ENCODE assay signal across 1 cellular context in the genomic region with DNA sequence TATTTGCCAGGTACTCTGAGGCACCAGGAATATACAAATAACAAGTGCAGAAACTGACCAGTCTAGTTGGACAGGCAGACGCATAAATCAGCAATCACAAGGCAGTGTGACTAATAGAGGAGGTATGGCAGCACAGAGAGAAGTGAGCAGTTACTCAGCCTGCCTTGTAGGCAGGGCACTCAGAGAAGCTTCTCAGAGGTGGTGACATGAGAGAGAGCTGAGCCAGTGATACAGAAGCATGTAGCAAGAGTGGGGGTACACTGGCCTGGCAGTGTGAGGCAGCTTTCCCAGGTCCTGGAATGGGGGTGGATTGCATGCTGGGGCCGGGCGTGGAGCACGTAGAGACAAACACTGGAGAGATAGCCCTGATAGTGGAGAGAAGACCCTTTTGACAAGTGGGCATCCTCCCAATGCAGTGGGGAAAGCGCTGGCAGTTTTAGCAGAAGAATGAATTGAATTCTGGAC.
TF ChIP-seq lines count a peak whose summit lies in the region.

No MANE protein-coding gene starts in this region.

TF ChIP-seq in K562, 482 proteins besides CTCF, POLR2A, EP300 and RAD21 (continued from another document):
- TF ChIP-seq E4F1 (CRISPR knock-in tag; IDR thresholded peaks at IDR 0.05; ENCODE audit: borderline replicate concordance) (no peak), MAFK (IDR thresholded peaks at IDR 0.05; ENCODE audit: low read length) (no peak), ZNF3 (CRISPR knock-in tag; IDR thresholded peaks at IDR 0.05) (no peak)
- TF ChIP-seq, protein P1, sequence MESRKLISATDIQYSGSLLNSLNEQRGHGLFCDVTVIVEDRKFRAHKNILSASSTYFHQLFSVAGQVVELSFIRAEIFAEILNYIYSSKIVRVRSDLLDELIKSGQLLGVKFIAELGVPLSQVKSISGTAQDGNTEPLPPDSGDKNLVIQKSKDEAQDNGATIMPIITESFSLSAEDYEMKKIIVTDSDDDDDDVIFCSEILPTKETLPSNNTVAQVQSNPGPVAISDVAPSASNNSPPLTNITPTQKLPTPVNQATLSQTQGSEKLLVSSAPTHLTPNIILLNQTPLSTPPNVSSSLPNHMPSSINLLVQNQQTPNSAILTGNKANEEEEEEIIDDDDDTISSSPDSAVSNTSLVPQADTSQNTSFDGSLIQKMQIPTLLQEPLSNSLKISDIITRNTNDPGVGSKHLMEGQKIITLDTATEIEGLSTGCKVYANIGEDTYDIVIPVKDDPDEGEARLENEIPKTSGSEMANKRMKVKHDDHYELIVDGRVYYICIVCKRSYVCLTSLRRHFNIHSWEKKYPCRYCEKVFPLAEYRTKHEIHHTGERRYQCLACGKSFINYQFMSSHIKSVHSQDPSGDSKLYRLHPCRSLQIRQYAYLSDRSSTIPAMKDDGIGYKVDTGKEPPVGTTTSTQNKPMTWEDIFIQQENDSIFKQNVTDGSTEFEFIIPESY (CRISPR knock-in tag; IDR thresholded peaks at IDR 0.05) = no peak
- TF ChIP-seq, protein P2, sequence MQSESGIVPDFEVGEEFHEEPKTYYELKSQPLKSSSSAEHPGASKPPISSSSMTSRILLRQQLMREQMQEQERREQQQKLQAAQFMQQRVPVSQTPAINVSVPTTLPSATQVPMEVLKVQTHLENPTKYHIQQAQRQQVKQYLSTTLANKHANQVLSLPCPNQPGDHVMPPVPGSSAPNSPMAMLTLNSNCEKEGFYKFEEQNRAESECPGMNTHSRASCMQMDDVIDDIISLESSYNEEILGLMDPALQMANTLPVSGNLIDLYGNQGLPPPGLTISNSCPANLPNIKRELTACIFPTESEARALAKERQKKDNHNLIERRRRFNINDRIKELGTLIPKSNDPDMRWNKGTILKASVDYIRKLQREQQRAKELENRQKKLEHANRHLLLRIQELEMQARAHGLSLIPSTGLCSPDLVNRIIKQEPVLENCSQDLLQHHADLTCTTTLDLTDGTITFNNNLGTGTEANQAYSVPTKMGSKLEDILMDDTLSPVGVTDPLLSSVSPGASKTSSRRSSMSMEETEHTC (IDR thresholded peaks at IDR 0.05) = peak; percentile 76; the same call in 1 of the 2 replicates
TF ChIP-seq in K562: peak in this region for 27.
